8 cellular contexts compared by ENCODE assay signal in genomic region chr17:1109606-1110523, GRCh38.
DNase-seq lines count a peak whose midpoint lies in the region; ATAC-seq and TF ChIP-seq lines count a peak whose summit lies in the region.

No MANE protein-coding gene starts in this region.

- H2AFZ ChIP-seq in neural progenitor cell (replicated peaks), result no peak overlapping the region

- peak overlapping the region; percentile 81 for H3K4me3 Mint-ChIP-seq in neural progenitor cell

- peak overlapping the region; percentile 66 for H3K27ac Mint-ChIP-seq in neural progenitor cell

- H3F3A ChIP-seq in neural progenitor cell (ENCODE audit: low read depth), result peaks cover 13% of the 10 kb centered on the region

- H3K9ac ChIP-seq in neural progenitor cell, result peak overlapping the region; percentile 62

- intact Hi-C loops in esophagus squamous epithelium (cut with DNase I), result no loop called here

- H3K9me3 ChIP-seq in esophagus squamous epithelium, result no peaks in the 10 kb centered on the region
- H3K9me3 ChIP-seq in neural progenitor cell (ENCODE audit: low read depth), result no peaks in the 10 kb centered on the region

- peaks cover 54% of the 10 kb centered on the region for H3K4me1 Mint-ChIP-seq in neural progenitor cell

- TF ChIP-seq CTCF in esophagus squamous epithelium (IDR thresholded peaks at IDR 0.05) (no peak), neural progenitor cell (IDR thresholded peaks at IDR 0.05) (no peak)

- peak; percentile 32 for ATAC-seq in HG03139 (IDR thresholded peaks at IDR 0.05; ENCODE audit: unreplicated experiment)

- H3K9me3 Mint-ChIP-seq in neural progenitor cell, result no peaks in the 10 kb centered on the region

- H3K36me3 ChIP-seq in esophagus squamous epithelium, result no peaks in the 10 kb centered on the region
- H3K36me3 ChIP-seq in neural progenitor cell, result no peaks in the 10 kb centered on the region

- peak; percentile 9 for DNase-seq in activated CD4-positive, CD25-positive, alpha-beta regulatory T cell treated with anti-CD3 and anti-CD28 coated beads, Interleukin-2, amount 50 U/mL, for 16 hours (ENCODE audit: low read depth, low spot score)
- DNase-seq in esophagus squamous epithelium (lab: John Stamatoyannopoulos, UW) (no peak), neural progenitor cell (ENCODE audit: low spot score) (peak; percentile 78), amniotic stem cell (lab: John Stamatoyannopoulos, UW) (no peak), T-helper 9 cell (no peak), DMS79 treated with DMSO at 0.1 percent for 48 hours (lab: John Stamatoyannopoulos, UW) (no peak)

- H3K27ac ChIP-seq in esophagus squamous epithelium, result peak overlapping the region; percentile 89 to 96 (median 93)
- no peak overlapping the region for H3K27ac ChIP-seq in neural progenitor cell

- H3K79me2 ChIP-seq in neural progenitor cell (ENCODE audit: low read depth), result no peaks in the 10 kb centered on the region

- H3K4me1 ChIP-seq in esophagus squamous epithelium (peaks cover 37 to 78% (median 45%) of the 10 kb centered on the region in 3 donors), neural progenitor cell (peaks cover 21% of the 10 kb centered on the region)

- TF ChIP-seq POLR2A in esophagus squamous epithelium (IDR thresholded peaks at IDR 0.05), result no peak

- 47 to 62% methylated on average over 8 of the region's 33 CpGs for WGBS in esophagus squamous epithelium, 2 donors

- no peaks in the 10 kb centered on the region for H3K27me3 ChIP-seq in esophagus squamous epithelium
- peaks cover 14% of the 10 kb centered on the region for H3K27me3 ChIP-seq in neural progenitor cell

- peak overlapping the region; percentile 75; the same call in 1 of the 2 replicates for H3K4me3 ChIP-seq in GM08714 (ENCODE audit: low read length)
- H3K4me3 ChIP-seq in esophagus squamous epithelium, result peak overlapping the region; percentile 67 to 88 (median 80)
- H3K4me3 ChIP-seq in neural progenitor cell, result peak overlapping the region; percentile 73

- peaks cover 2% of the 10 kb centered on the region for H3K27me3 Mint-ChIP-seq in neural progenitor cell (ENCODE audit: insufficient read depth, low read depth)

- H4K20me1 ChIP-seq in neural progenitor cell (ENCODE audit: low read depth), result peaks cover 18% of the 10 kb centered on the region

- peak overlapping the region; percentile 99 for H3K4me2 ChIP-seq in neural progenitor cell

- H3K36me3 Mint-ChIP-seq in neural progenitor cell, result peaks cover 2% of the 10 kb centered on the region

Comparison
In these comparisons a context has a peak if more than half of its experiments do, and no peak if none do; other contexts are left out.
1. DNase-seq: peak in activated CD4-positive, CD25-positive, alpha-beta regulatory T cell treated with anti-CD3 and anti-CD28 coated beads, Interleukin-2, amount 50 U/mL, for 16 hours (single experiment) and neural progenitor cell (single experiment); none in esophagus squamous epithelium (single experiment), amniotic stem cell (single experiment), T-helper 9 cell (single experiment) and DMS79 treated with DMSO at 0.1 percent for 48 hours (single experiment).
2. Peak in every context shown above with its lines, with median percentiles within 50 percentile points of each other: H3K4me3 ChIP-seq.